In the genomic region with DNA sequence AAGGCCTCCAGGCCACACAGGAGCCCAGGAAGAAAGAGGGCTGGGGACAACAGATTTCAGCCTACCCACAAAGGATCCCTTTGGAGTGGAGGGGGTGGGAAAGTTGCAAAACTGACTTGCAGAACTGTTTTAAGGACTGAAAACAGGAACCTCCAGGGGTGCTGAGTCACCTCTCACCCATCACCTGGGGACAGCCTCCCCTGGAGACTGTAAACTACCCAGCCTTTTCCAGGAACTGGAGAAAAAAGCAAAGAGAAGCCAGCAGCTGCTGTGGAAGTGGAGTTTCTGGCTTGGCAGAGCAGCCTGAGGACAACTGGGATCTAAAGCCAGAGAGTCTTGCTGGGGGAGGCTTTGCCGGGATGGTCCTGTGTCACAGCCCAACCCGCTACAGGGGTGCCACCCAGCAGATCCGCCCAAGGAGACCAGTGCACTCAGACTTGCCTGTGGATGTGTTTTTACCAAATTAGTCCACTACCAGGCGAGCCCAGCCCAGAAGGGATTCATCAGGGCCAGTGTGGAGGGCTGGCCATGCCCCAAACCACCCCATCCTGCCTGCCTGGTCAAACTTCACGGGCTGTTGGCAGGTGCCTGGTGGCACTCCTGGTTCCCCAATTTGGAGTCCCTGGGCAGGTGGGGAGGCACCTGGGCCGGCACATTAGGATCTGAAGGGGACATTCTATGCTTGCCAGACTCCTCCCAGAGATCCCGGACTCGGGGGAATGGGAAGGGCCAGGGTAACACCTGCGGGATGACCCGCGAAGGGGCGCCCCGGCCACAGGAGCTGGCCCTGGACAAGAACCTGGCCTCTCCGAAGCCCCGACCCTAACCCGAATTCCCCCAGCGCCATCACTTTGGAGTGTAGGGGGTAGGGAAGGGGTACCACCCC, we compare ENCODE assay signal across 6 cellular contexts. TPM values are rescaled to one million over a fixed set of nuclear protein-coding genes. Genes with fewer than 3 reads are reported as not detected.
DNase-seq lines count a peak whose midpoint lies in the region; ATAC-seq and TF ChIP-seq lines count a peak whose summit lies in the region.

No MANE protein-coding gene starts in this region.

- H2BK5ac ChIP-seq in H9 (ENCODE audit: insufficient read length, low read length) (no peak overlapping the region), mesendoderm (ENCODE audit: low read length) (no peak overlapping the region)

- no peaks in the 10 kb centered on the region; the same call in 1 of the 2 replicates for H3K27me3 Mint-ChIP-seq in H9 (ENCODE audit: low read depth)
- no peaks in the 10 kb centered on the region for H3K27me3 Mint-ChIP-seq in activated T-helper 2 cell treated with anti-CD3 and anti-CD28 coated beads, Interferon-gamma antibody, Interleukin-2, Interleukin-4, amounts not matched to agents 10 μg/mL and 5 μg/mL and 100 μg/mL, durations not matched to agents 14 hours and 24 hours and 36 hours (ENCODE audit: low read depth)

- no peak for ATAC-seq in GM18870 (IDR thresholded peaks at IDR 0.05; ENCODE audit: unreplicated experiment)

- no peak overlapping the region for H3K27ac Mint-ChIP-seq in H9
- peak overlapping the region; percentile 82 for H3K27ac Mint-ChIP-seq in activated T-helper 2 cell treated with anti-CD3 and anti-CD28 coated beads, Interferon-gamma antibody, Interleukin-2, Interleukin-4, amounts not matched to agents 10 μg/mL and 5 μg/mL and 100 μg/mL, durations not matched to agents 14 hours and 24 hours and 36 hours

- no peak overlapping the region for H3K4ac ChIP-seq in H9 (ENCODE audit: low read depth, low read length)
- no peak overlapping the region for H3K4ac ChIP-seq in mesendoderm (ENCODE audit: low read depth, low read length)

- H2BK20ac ChIP-seq in H9 (ENCODE audit: low read depth, low read length, poor library complexity, severe bottlenecking), result no peak overlapping the region

- peaks cover 10 to 23% (median 17%) of the 10 kb centered on the region in 3 experiments; a peak in 6 of 7 replicates for H3K36me3 Mint-ChIP-seq in H9 (ENCODE audit: insufficient read depth in 1 of 3, low read depth in 3 of 3)
- H3K36me3 Mint-ChIP-seq in activated T-helper 2 cell treated with anti-CD3 and anti-CD28 coated beads, Interferon-gamma antibody, Interleukin-2, Interleukin-4, amounts not matched to agents 10 μg/mL and 5 μg/mL and 100 μg/mL, durations not matched to agents 14 hours and 24 hours and 36 hours (ENCODE audit: low read depth), result peaks cover 11% of the 10 kb centered on the region

- H3K27ac ChIP-seq in H9 (ENCODE audit: insufficient read length, low read depth, low read length), result no peak overlapping the region
- no peak overlapping the region for H3K27ac ChIP-seq in mesendoderm (ENCODE audit: low read depth, low read length)

- H3K4me3 ChIP-seq in mesendoderm (ENCODE audit: low read length), result peak overlapping the region; percentile 59

- H2BK15ac ChIP-seq in H9 (ENCODE audit: low read depth, low read length) (no peak overlapping the region), mesendoderm (replicated peaks; ENCODE audit: low read depth) (no peak overlapping the region)

- H3T11ph ChIP-seq in H9 (ENCODE audit: low read length), result no peak overlapping the region

- no peak overlapping the region for H3K9ac ChIP-seq in H9 (ENCODE audit: extremely low read depth, insufficient read length, low read length)
- peak overlapping the region; percentile 88 for H3K9ac ChIP-seq in mesendoderm (ENCODE audit: low read length)

- peak; percentile 29 for DNase-seq in H9
- no peak for DNase-seq in activated T-helper 2 cell treated with anti-CD3 and anti-CD28 coated beads, Interferon-gamma antibody, Interleukin-2, Interleukin-4, amounts not matched to agents 10 μg/mL and 5 μg/mL and 100 μg/mL, durations not matched to agents 14 hours and 24 hours and 36 hours (ENCODE audit: low spot score)
- DNase-seq in mesendoderm, result no peak
- no peak for DNase-seq in NCI-H748 treated with DMSO at 0.1 percent for 48 hours (lab: John Stamatoyannopoulos, UW)
- no peak for DNase-seq in EL

- H3K14ac ChIP-seq in H9 (ENCODE audit: insufficient read depth, low read length), result no peak overlapping the region

- H3K4me1 ChIP-seq in H9 (ENCODE audit: insufficient read depth, low read length) (peaks cover 4% of the 10 kb centered on the region; the same call in 1 of the 2 replicates), mesendoderm (ENCODE audit: control insufficient read depth, low read depth, low read length) (no peaks in the 10 kb centered on the region)

- H3K4me2 ChIP-seq in H9 (ENCODE audit: insufficient read depth, insufficient read length, low read length) (peak overlapping the region; percentile 55), mesendoderm (ENCODE audit: low read length) (peak overlapping the region; percentile 87)

- H3K18ac ChIP-seq in H9 (ENCODE audit: insufficient read length, low read depth, low read length) (no peak overlapping the region), mesendoderm (ENCODE audit: low read length) (no peak overlapping the region)

- no peaks in the 10 kb centered on the region for H4K20me1 ChIP-seq in H9 (ENCODE audit: control insufficient read depth, insufficient read depth, insufficient read length)

- peak overlapping the region; percentile 88 to 93 for H3K4me3 Mint-ChIP-seq in H9
- peak overlapping the region; percentile 90 for H3K4me3 Mint-ChIP-seq in activated T-helper 2 cell treated with anti-CD3 and anti-CD28 coated beads, Interferon-gamma antibody, Interleukin-2, Interleukin-4, amounts not matched to agents 10 μg/mL and 5 μg/mL and 100 μg/mL, durations not matched to agents 14 hours and 24 hours and 36 hours (ENCODE audit: low read depth)

- H3K9me3 Mint-ChIP-seq in H9, result no peaks in the 10 kb centered on the region
- no peaks in the 10 kb centered on the region for H3K9me3 Mint-ChIP-seq in activated T-helper 2 cell treated with anti-CD3 and anti-CD28 coated beads, Interferon-gamma antibody, Interleukin-2, Interleukin-4, amounts not matched to agents 10 μg/mL and 5 μg/mL and 100 μg/mL, durations not matched to agents 14 hours and 24 hours and 36 hours

- WGBS in H9 (ENCODE audit: extremely low coverage, insufficient read length, low lambda C conversion rate), result no CpG with 5 or more reads among the region's 17 CpGs
- WGBS in mesendoderm (ENCODE audit: extremely low coverage, insufficient coverage, low lambda C conversion rate), result no CpG with 5 or more reads among the region's 17 CpGs

- H3K23ac ChIP-seq in H9 (ENCODE audit: insufficient read length, low read depth, low read length) (no peak overlapping the region), mesendoderm (ENCODE audit: low read length) (no peak overlapping the region)

- H4K5ac ChIP-seq in H9 (ENCODE audit: insufficient read length, low read depth, low read length) (no peak overlapping the region), mesendoderm (ENCODE audit: low read length) (no peak overlapping the region)

- no peaks in the 10 kb centered on the region for H3K79me2 ChIP-seq in H9 (ENCODE audit: insufficient read depth, low read length)
- H3K79me2 ChIP-seq in mesendoderm (ENCODE audit: control insufficient read depth, insufficient read depth, low read length), result no peaks in the 10 kb centered on the region

- H4K8ac ChIP-seq in H9 (replicated peaks; ENCODE audit: insufficient read length, low read depth, low read length) (no peak overlapping the region), mesendoderm (ENCODE audit: low read depth, low read length) (no peak overlapping the region)

- H3K79me1 ChIP-seq in H9 (ENCODE audit: insufficient read depth, low read depth, low read length, poor library complexity, severe bottlenecking) (no peaks in the 10 kb centered on the region), mesendoderm (ENCODE audit: low read length) (no peaks in the 10 kb centered on the region)

- H3K27me3 ChIP-seq in H9 (ENCODE audit: insufficient read depth, low read length) (no peaks in the 10 kb centered on the region), mesendoderm (ENCODE audit: insufficient read depth, low read length, poor library complexity) (no peaks in the 10 kb centered on the region)

- H3K56ac ChIP-seq in H9 (ENCODE audit: insufficient read length, low read depth, low read length) (no peak overlapping the region), mesendoderm (ENCODE audit: low read length) (peak overlapping the region; percentile 85)

- TF ChIP-seq CTCF in H9 (conservative IDR thresholded peaks at IDR 0.05), result no peak

- peaks cover 15 to 23% of the 10 kb centered on the region in 2 experiments for H3K4me1 Mint-ChIP-seq in H9
- H3K4me1 Mint-ChIP-seq in activated T-helper 2 cell treated with anti-CD3 and anti-CD28 coated beads, Interferon-gamma antibody, Interleukin-2, Interleukin-4, amounts not matched to agents 10 μg/mL and 5 μg/mL and 100 μg/mL, durations not matched to agents 14 hours and 24 hours and 36 hours (ENCODE audit: low read depth), result peaks cover 15% of the 10 kb centered on the region

- H2BK12ac ChIP-seq in H9 (ENCODE audit: insufficient read length, low read depth, low read length), result no peak overlapping the region

- no peak overlapping the region for H2AK5ac ChIP-seq in H9 (ENCODE audit: insufficient read length, low read length)
- H2AK5ac ChIP-seq in mesendoderm (ENCODE audit: low read length), result no peak overlapping the region

- H4K91ac ChIP-seq in H9 (ENCODE audit: insufficient read length, low read depth, low read length), result no peak overlapping the region

- H2BK120ac ChIP-seq in H9 (ENCODE audit: low read depth, low read length, poor library complexity, severe bottlenecking), result no peak overlapping the region
- H2BK120ac ChIP-seq in mesendoderm (ENCODE audit: low read depth, low read length), result no peak overlapping the region

- no peaks in the 10 kb centered on the region for H3K9me3 ChIP-seq in H9 (ENCODE audit: control insufficient read depth, low read depth, low read length)

- H2AFZ ChIP-seq in H9 (ENCODE audit: low read length), result no peak overlapping the region

- peaks cover 7% of the 10 kb centered on the region for H3K23me2 ChIP-seq in H9 (ENCODE audit: insufficient read length, low read depth, low read length, poor library complexity, severe bottlenecking)

- H3K36me3 ChIP-seq in mesendoderm (ENCODE audit: control insufficient read depth, insufficient read depth, low read length), result no peaks in the 10 kb centered on the region

- intact Hi-C loops in activated T-helper 2 cell treated with anti-CD3 and anti-CD28 coated beads, Interferon-gamma antibody, Interleukin-2, Interleukin-4, amounts not matched to agents 10 μg/mL and 5 μg/mL and 100 μg/mL, durations not matched to agents 14 hours and 24 hours and 36 hours (cut with micrococcal nuclease), result loop anchor here (5.0 kb wide), 2 partner anchors 85 to 200 kb away; no protein-coding TSS in a partner anchor

RNA-seq across cellular contexts. Expression of a gene that starts 0.8 kb away (rescaled TPM):
- total RNA-seq in H9 (2021), result 24.3 and 25.7 TPM in 2 replicates
- 33.5 and 35.0 TPM in 2 replicates for total RNA-seq in activated T-helper 2 cell treated with anti-CD3 and anti-CD28 coated beads, Interferon-gamma antibody, Interleukin-2, Interleukin-4, amounts not matched to agents 10 μg/mL and 5 μg/mL and 100 μg/mL, durations not matched to agents 14 hours and 24 hours and 36 hours
- 23.6 TPM for polyA plus RNA-seq in mesendoderm (2013, experiment 1 of 2)
- 24.3 TPM for polyA plus RNA-seq in mesendoderm (2013, experiment 2 of 2)

RNA-seq across cellular contexts. Expression of a gene that starts 12.3 kb away (rescaled TPM):
- total RNA-seq in H9 (2021), result 0.11 and 0.31 TPM in 2 replicates
- 0.66 and 0.85 TPM in 2 replicates for total RNA-seq in activated T-helper 2 cell treated with anti-CD3 and anti-CD28 coated beads, Interferon-gamma antibody, Interleukin-2, Interleukin-4, amounts not matched to agents 10 μg/mL and 5 μg/mL and 100 μg/mL, durations not matched to agents 14 hours and 24 hours and 36 hours
- 0.08 TPM for polyA plus RNA-seq in mesendoderm (2013, experiment 1 of 2)
- polyA plus RNA-seq in mesendoderm (2013, experiment 2 of 2), result 0.13 TPM

RNA-seq across cellular contexts. Expression of a gene that starts 17.2 kb away (rescaled TPM):
- total RNA-seq in H9 (2021), result 191 and 192 TPM in 2 replicates
- total RNA-seq in activated T-helper 2 cell treated with anti-CD3 and anti-CD28 coated beads, Interferon-gamma antibody, Interleukin-2, Interleukin-4, amounts not matched to agents 10 μg/mL and 5 μg/mL and 100 μg/mL, durations not matched to agents 14 hours and 24 hours and 36 hours, result 132 TPM in 2 replicates
- 149 TPM for polyA plus RNA-seq in mesendoderm (2013, experiment 1 of 2)
- 156 TPM for polyA plus RNA-seq in mesendoderm (2013, experiment 2 of 2)

RNA-seq across cellular contexts. Expression of a gene that starts 22.5 kb away (rescaled TPM):
- total RNA-seq in H9 (2021), result 3,874 and 3,923 TPM in 2 replicates
- 3,560 and 3,687 TPM in 2 replicates for total RNA-seq in activated T-helper 2 cell treated with anti-CD3 and anti-CD28 coated beads, Interferon-gamma antibody, Interleukin-2, Interleukin-4, amounts not matched to agents 10 μg/mL and 5 μg/mL and 100 μg/mL, durations not matched to agents 14 hours and 24 hours and 36 hours
- polyA plus RNA-seq in mesendoderm (2013, experiment 1 of 2), result 5,567 TPM
- 5,746 TPM for polyA plus RNA-seq in mesendoderm (2013, experiment 2 of 2)

RNA-seq across cellular contexts. Expression of a gene that starts 24.0 kb away (rescaled TPM):
- total RNA-seq in H9 (2021), result not detected in 2 replicates
- total RNA-seq in activated T-helper 2 cell treated with anti-CD3 and anti-CD28 coated beads, Interferon-gamma antibody, Interleukin-2, Interleukin-4, amounts not matched to agents 10 μg/mL and 5 μg/mL and 100 μg/mL, durations not matched to agents 14 hours and 24 hours and 36 hours, result not detected in 2 replicates
- polyA plus RNA-seq in mesendoderm (2013, experiment 1 of 2), result not detected
- not detected for polyA plus RNA-seq in mesendoderm (2013, experiment 2 of 2)
